ENCODE assay signal across 10 cellular contexts in the genomic region with DNA sequence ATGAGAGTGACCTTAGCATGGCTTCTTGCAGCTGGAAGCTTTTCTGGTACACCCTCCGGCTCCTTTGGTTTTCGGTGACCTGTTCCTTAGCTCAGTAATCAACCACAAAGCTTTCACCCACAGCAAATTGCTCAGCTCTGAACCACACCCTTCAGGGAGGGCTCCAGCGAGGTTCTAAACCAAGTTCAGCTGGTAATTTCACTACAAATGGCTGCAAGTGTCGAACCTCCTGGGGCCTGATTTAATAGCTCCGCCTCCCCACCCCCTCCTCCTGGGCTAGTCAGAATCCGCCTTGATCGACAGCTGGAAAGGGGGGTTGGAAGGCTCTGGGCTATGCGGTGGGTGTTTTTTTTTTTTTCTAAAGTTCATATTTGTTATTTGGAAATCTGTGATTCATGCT.
DNase-seq lines count a peak whose midpoint lies in the region; ATAC-seq and TF ChIP-seq lines count a peak whose summit lies in the region.
"Had no signal": no experiment of that assay in that cellular context is flagged by ENCODE, and none has a peak within 500 bp of the region (broad histone marks: within the 10 kb centered on the region; RNA-seq: fewer than 3 reads in every experiment).

No MANE protein-coding gene starts in this region.

- H3K4me3 ChIP-seq in esophagus muscularis mucosa = no peak overlapping the region
- no peak overlapping the region for H3K4me3 ChIP-seq in dorsolateral prefrontal cortex
- no peak overlapping the region for H3K4me3 ChIP-seq in testis

- H3K36me3 ChIP-seq in esophagus muscularis mucosa (no peaks in the 10 kb centered on the region), testis (ENCODE audit: low read depth, missing control alignments) (no peaks in the 10 kb centered on the region)

- H3K27me3 ChIP-seq in esophagus muscularis mucosa (no peaks in the 10 kb centered on the region), dorsolateral prefrontal cortex (peaks cover 0 to 6% (median 0%) of the 10 kb centered on the region in 45 donors), testis (no peaks in the 10 kb centered on the region)

- peak overlapping the region in 1 of 4 donors; percentile 34 for H3K27ac ChIP-seq in esophagus muscularis mucosa (replicated peaks in 1 of 4)
- H3K27ac ChIP-seq in dorsolateral prefrontal cortex = no peak overlapping the region
- no peak overlapping the region for H3K27ac ChIP-seq in testis

- intact Hi-C loops in esophagus muscularis mucosa (cut with DNase I) (loop anchor here (10.0 kb wide), 1 partner anchor 56 kb away; no protein-coding TSS in a partner anchor), posterior vena cava (cut with DNase I) (no loop called here), dorsolateral prefrontal cortex (cut with DNase I) (no loop called here), testis (cut with DNase I; ENCODE audit: low total_unique reads) (no loop called here)

- H3K9me3 ChIP-seq in esophagus muscularis mucosa (no peaks in the 10 kb centered on the region), testis (no peaks in the 10 kb centered on the region)

- TF ChIP-seq POLR2A in esophagus muscularis mucosa (IDR thresholded peaks at IDR 0.05; ENCODE audit: low read depth) = no peak
- no peak for TF ChIP-seq POLR2A in testis (IDR thresholded peaks at IDR 0.05)

- H3K4me1 ChIP-seq in esophagus muscularis mucosa (peaks cover 11 to 81% (median 61%) of the 10 kb centered on the region in 4 donors), testis (peaks cover 3% of the 10 kb centered on the region)

- TF ChIP-seq EP300 in esophagus muscularis mucosa (IDR thresholded peaks at IDR 0.05) = no peak

- TF ChIP-seq CTCF in esophagus muscularis mucosa (IDR thresholded peaks at IDR 0.05) (no peak), dorsolateral prefrontal cortex (IDR thresholded peaks at IDR 0.05 in 54 of 56, conservative IDR thresholded peaks at IDR 0.05 in 2 of 56; ENCODE audit: low read depth in 1 of 56, partially characterized antibody in 56 of 56) (no peak), testis (IDR thresholded peaks at IDR 0.05) (no peak)

- peak; percentile 81 for ATAC-seq in GM18867 (IDR thresholded peaks at IDR 0.05; ENCODE audit: unreplicated experiment)

- DNase-seq in NCI-H69 (lab: John Stamatoyannopoulos, UW) (peak; percentile 85), esophagus muscularis mucosa (ENCODE audit: extremely low spot score) (peak; percentile 89), posterior vena cava (ENCODE audit: low spot score) (peak; percentile 90), dorsolateral prefrontal cortex (no peak), testis (no peak), NCI-H526 (lab: John Stamatoyannopoulos, UW) (no peak), cortex of kidney (lab: John Stamatoyannopoulos, UW) (no peak)
- DNase-seq: activated naive CD4-positive, alpha-beta T cell treated with anti-CD3 and anti-CD28 coated beads for 36 hours; NCI-H2081 had no signal

- 62% methylated on average over 8 of the region's 8 CpGs for WGBS in esophagus muscularis mucosa
- WGBS in testis, 2 donors = 52 to 54% methylated on average over 8 of the region's 8 CpGs

Comparison
In these comparisons a context has a peak if more than half of its experiments do, and no peak if none do; other contexts are left out.
1. DNase-seq: peak in NCI-H69 (single experiment), esophagus muscularis mucosa (single experiment) and posterior vena cava (single experiment); none in dorsolateral prefrontal cortex (0 of 10), testis (single experiment), NCI-H526 (0 of 2) and cortex of kidney (single experiment).